ENCODE assay signal across 9 cellular contexts in the genomic region with DNA sequence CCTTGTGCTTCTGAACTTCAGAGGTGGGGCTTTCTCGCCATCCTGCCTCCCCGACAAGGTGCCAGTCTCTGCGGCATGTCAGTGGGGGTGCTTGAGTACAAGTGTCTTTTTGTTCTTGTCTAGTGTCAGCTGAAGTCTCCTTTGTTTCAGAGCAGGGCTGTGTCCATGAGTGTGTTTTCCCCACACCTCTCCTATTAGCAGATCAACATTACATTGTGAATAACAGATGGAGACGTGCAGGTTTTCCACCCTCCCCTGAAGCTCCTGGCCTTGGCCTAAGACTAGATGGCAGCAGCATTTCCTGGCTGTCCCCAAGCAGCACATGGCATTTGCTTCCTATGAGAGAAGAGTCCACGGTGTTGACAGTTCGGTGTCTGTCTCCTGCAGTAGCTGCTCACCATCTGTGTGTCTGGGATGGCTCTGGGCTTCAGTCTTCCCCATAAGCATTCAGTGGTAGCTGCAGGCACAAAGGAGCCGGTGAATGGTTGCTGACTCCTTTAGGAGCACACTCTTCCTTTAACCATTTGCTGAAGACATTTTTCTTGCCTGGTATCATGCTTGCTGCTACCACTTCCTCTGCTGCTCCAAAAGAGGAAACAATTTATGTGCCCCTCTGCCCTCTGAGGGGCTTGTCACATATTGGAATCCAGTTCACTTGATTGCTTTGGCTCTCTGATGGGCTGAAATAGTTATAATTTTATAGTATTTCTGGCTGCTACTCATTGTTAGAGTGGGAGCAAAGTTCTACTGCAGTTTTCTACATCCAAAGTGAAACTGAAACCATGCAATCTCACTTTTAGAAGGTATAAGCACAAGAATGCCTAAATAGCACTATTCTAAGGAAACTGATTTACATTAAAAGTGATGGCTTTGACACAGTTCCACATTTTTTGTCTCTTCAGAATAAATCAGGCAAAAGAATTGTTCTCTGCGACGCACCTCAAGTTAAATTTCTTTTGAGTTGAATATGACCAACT.
DNase-seq lines count a peak whose midpoint lies in the region; ATAC-seq, FAIRE-seq and TF ChIP-seq lines count a peak whose summit lies in the region.
"Had no signal": no experiment of that assay in that cellular context is flagged by ENCODE, and none has a peak within 500 bp of the region (broad histone marks: within the 10 kb centered on the region; RNA-seq: fewer than 3 reads in every experiment).

No MANE protein-coding gene starts in this region.

- H2AFZ ChIP-seq in ACC112 (ENCODE audit: low read length, unreplicated experiment) (peak overlapping the region; percentile 99), GM12878 (ENCODE audit: control insufficient read depth, low read depth, low read length) (peak overlapping the region; percentile 66)

- H3K9me3 ChIP-seq in GM12878 (replicated peaks; ENCODE audit: control insufficient read depth, insufficient read depth, low read length) (no peaks in the 10 kb centered on the region; the same call in 2 of the 3 replicates), A673 (ENCODE audit: low read depth, low read length, poor library complexity, severe bottlenecking) (peaks cover 8% of the 10 kb centered on the region)

- no peak for TF ChIP-seq EP300 in GM12878 (IDR thresholded peaks at IDR 0.05; ENCODE audit: borderline replicate concordance in 1 of 2, control insufficient read depth in 1 of 2, low read depth in 2 of 2, low read length in 2 of 2)

- no peaks in the 10 kb centered on the region for H3K36me3 ChIP-seq in ACC112 (ENCODE audit: insufficient read depth, low read length)
- H3K36me3 ChIP-seq in GM12878 (ENCODE audit: control insufficient read depth in 2 of 2, insufficient read depth in 2 of 2, low read length in 1 of 2), result no peaks in the 10 kb centered on the region
- no peaks in the 10 kb centered on the region for H3K36me3 ChIP-seq in A673 (ENCODE audit: insufficient read depth, low read length, poor library complexity, severe bottlenecking)

- CTCF ChIA-PET in GM12878 (lab: Yijun Ruan, JAX), result interaction anchor here (0.9 kb wide), 1 partner anchor 25 kb away, joined by 3 read pairs; no protein-coding TSS in a partner anchor
- CTCF ChIA-PET in A673 (lab: Charles Lee), result no interaction called here

- POLR2A ChIA-PET in GM12878 (lab: Charles Lee) (no interaction called here), A673 (lab: Charles Lee; ENCODE audit: low non-redundant PET) (no interaction called here)

- in situ Hi-C loops in GM12878 (cut with MboI), result no loop called here
- in situ Hi-C loops in KBM-7 (cut with MboI; ENCODE audit: low pct_unique_long_range_greater_than_20kb, low sequenced_read_pairs), result no loop called here

- TF ChIP-seq RAD21 in GM12878 (IDR thresholded peaks at IDR 0.05; ENCODE audit: insufficient read depth, low read depth, low read length), result no peak

- H3K79me2 ChIP-seq in ACC112 (ENCODE audit: control insufficient read depth, insufficient read depth, low read length, unreplicated experiment), result no peaks in the 10 kb centered on the region
- H3K79me2 ChIP-seq in GM12878 (ENCODE audit: control insufficient read depth, insufficient read depth, low read length), result no peaks in the 10 kb centered on the region

- no peak for TF ChIP-seq POLR2A in GM12878 (IDR thresholded peaks at IDR 0.05; ENCODE audit: low read depth, low read length)

- H3K4me2 ChIP-seq in GM12878 (ENCODE audit: control insufficient read depth, insufficient read depth), result peak overlapping the region; percentile 30; the same call in 1 of the 2 replicates

- H3K4me1 ChIP-seq in ACC112 (ENCODE audit: control insufficient read depth, insufficient read depth, low read length, unreplicated experiment) (peaks cover 27% of the 10 kb centered on the region), GM12878 (ENCODE audit: control insufficient read depth, insufficient read depth, low read length) (no peaks in the 10 kb centered on the region), A673 (ENCODE audit: insufficient read depth, low read length, poor library complexity, severe bottlenecking) (no peaks in the 10 kb centered on the region)

- no peaks in the 10 kb centered on the region for H3K27me3 Mint-ChIP-seq in HFFc6 (ENCODE audit: insufficient read depth)
- H3K27me3 Mint-ChIP-seq: naive B cell had no signal

- peak; percentile 86 for ATAC-seq in GM12878
- ATAC-seq in GM18907 (IDR thresholded peaks at IDR 0.05; ENCODE audit: unreplicated experiment), result no peak

- no peaks in the 10 kb centered on the region for H3K4me1 Mint-ChIP-seq in HFFc6 (ENCODE audit: low read depth)

- no peak overlapping the region for H3K27ac Mint-ChIP-seq in HFFc6
- H3K27ac Mint-ChIP-seq: naive B cell had no signal

- peaks cover 49% of the 10 kb centered on the region for H3K9me3 Mint-ChIP-seq in HFFc6

- H3K27ac ChIP-seq in ACC112 (ENCODE audit: low read depth, low read length), result no peak overlapping the region
- H3K27ac ChIP-seq in GM12878 (ENCODE audit: control insufficient read depth, insufficient read depth), result no peak overlapping the region; the same call in 1 of the 2 replicates
- no peak overlapping the region for H3K27ac ChIP-seq in A673 (ENCODE audit: low read depth, low read length, poor library complexity, severe bottlenecking)

- H3K4me3 Mint-ChIP-seq in HFFc6, result peak overlapping the region; percentile 7; the same call in 1 of the 2 replicates

- TF ChIP-seq CTCF in HFFc6 (IDR thresholded peaks at IDR 0.05) (no peak), GM12878 (IDR thresholded peaks at IDR 0.05 in 2 of 3, conservative IDR thresholded peaks at IDR 0.05 in 1 of 3; ENCODE audit: control insufficient read depth in 2 of 3, extremely low read depth in 1 of 3, insufficient read depth in 1 of 3, low read depth in 3 of 3, low read length in 3 of 3) (no peak), A673 (conservative IDR thresholded peaks at IDR 0.05; ENCODE audit: low read depth, low read length) (no peak)

- H3K27me3 ChIP-seq in ACC112 (ENCODE audit: insufficient read depth, low read length) (no peaks in the 10 kb centered on the region), GM12878 (replicated peaks in 1 of 2; ENCODE audit: control insufficient read depth in 2 of 2, insufficient read depth in 2 of 2, low read length in 1 of 2) (no peaks in the 10 kb centered on the region), A673 (replicated peaks; ENCODE audit: insufficient read depth, low read depth, low read length, poor library complexity) (no peaks in the 10 kb centered on the region)

- RAD21 ChIA-PET in GM12878 (lab: Charles Lee; ENCODE audit: unreplicated experiment), result no interaction called here

- no peak for DNase-seq in HFFc6
- no peak for DNase-seq in GM12878 (ENCODE audit: low read depth, low spot score)
- DNase-seq in medulla oblongata (ENCODE audit: extremely low spot score), result peak; percentile 76
- DNase-seq in KBM-7, result no peak
- DNase-seq in iPS-NIHi11 (ENCODE audit: low spot score), result no peak
- no peak for DNase-seq in A673 (ENCODE audit: low spot score)
- DNase-seq: naive B cell had no signal

- no peaks in the 10 kb centered on the region for H4K20me1 ChIP-seq in GM12878 (ENCODE audit: control insufficient read depth, insufficient read depth)

- 42% methylated on average over 9 of the region's 9 CpGs for WGBS in GM12878 (ENCODE audit: insufficient coverage, insufficient replicate concordance, low lambda C conversion rate, missing lambda C conversion rate)

- BruUV-seq in GM12878 (replicated peaks; lab: Mats Ljungman, UMichigan) (no TSS peak), A673 (replicated peaks; lab: Mats Ljungman, UMichigan) (no TSS peak)

- intact Hi-C loops in GM12878 (cut with micrococcal nuclease; ENCODE audit: unreplicated experiment), result loop anchor here (5.0 kb wide), 1 partner anchor 111 kb away; no protein-coding TSS in a partner anchor
- intact Hi-C loops in A673 (cut with micrococcal nuclease; ENCODE audit: unreplicated experiment), result no loop called here

- H3K4me3 ChIP-seq in ACC112 (ENCODE audit: low read depth, low read length) (peak overlapping the region; percentile 70), GM12878 (no peak overlapping the region), A673 (ENCODE audit: low read depth, low read length, poor library complexity, severe bottlenecking) (no peak overlapping the region)

- H3K9ac ChIP-seq in GM12878 (ENCODE audit: control insufficient read depth, insufficient read depth, low read length), result no peak overlapping the region

- no peaks in the 10 kb centered on the region for H3K36me3 Mint-ChIP-seq in HFFc6 (ENCODE audit: low read depth)
- H3K36me3 Mint-ChIP-seq: naive B cell had no signal

- SMC1A ChIA-PET in GM12878 (lab: Charles Lee; ENCODE audit: uncharacterized antibody, unreplicated experiment), result no interaction called here

- FAIRE-seq in GM12878 (lab: Jason Lieb, UNC), result no peak

TF ChIP-seq in GM12878, 131 proteins besides CTCF, POLR2A, EP300 and RAD21:
- TF ChIP-seq TARDBP (IDR thresholded peaks at IDR 0.05; ENCODE audit: borderline replicate concordance) (no peak), RBBP5 (conservative IDR thresholded peaks at IDR 0.05) (no peak)
TF ChIP-seq in GM12878: peak in this region for 0.
